ENCODE assay signal across 11 cellular contexts in genomic region chr3:84724877-84725276, GRCh38.
DNase-seq lines count a peak whose midpoint lies in the region; ATAC-seq and TF ChIP-seq lines count a peak whose summit lies in the region.
"Had no signal": no experiment of that assay in that cellular context is flagged by ENCODE, and none has a peak within 500 bp of the region (broad histone marks: within the 10 kb centered on the region; RNA-seq: fewer than 3 reads in every experiment).

No MANE protein-coding gene starts in this region.

- DNase-seq in T1000 (lab: John Stamatoyannopoulos, UW): peak; percentile 74
- DNase-seq in myocyte (ENCODE audit: low read depth): peak; percentile 94
- DNase-seq in GM19240 (ENCODE audit: insufficient read length, low spot score): no peak
- DNase-seq in sigmoid colon: no peak
- DNase-seq in NCI-H774 (lab: John Stamatoyannopoulos, UW): no peak
- no peak for DNase-seq in effector memory CD4-positive, alpha-beta T cell
- DNase-seq: activated T-cell treated with anti-CD3 and anti-CD28 coated beads, Interleukin-2, amount 50 U/mL, for 4 hours; left lung had no signal

- no peaks in the 10 kb centered on the region for H3K36me3 ChIP-seq in sigmoid colon
- H3K36me3 ChIP-seq in effector memory CD4-positive, alpha-beta T cell (ENCODE audit: control insufficient read depth, insufficient read depth, low read length): no peaks in the 10 kb centered on the region
- H3K36me3 ChIP-seq: left lung had no signal

- H3K27ac ChIP-seq in sigmoid colon: no peak overlapping the region
- H3K27ac ChIP-seq in effector memory CD4-positive, alpha-beta T cell (ENCODE audit: insufficient read depth, low read length, poor library complexity, severe bottlenecking): no peak overlapping the region
- H3K27ac ChIP-seq: left lung had no signal

- ATAC-seq in GM18511 (IDR thresholded peaks at IDR 0.05; ENCODE audit: unreplicated experiment): peak; percentile 86
- peak; percentile 85 for ATAC-seq in HG03460 (IDR thresholded peaks at IDR 0.05; ENCODE audit: unreplicated experiment)
- ATAC-seq: activated T-cell treated with anti-CD3 and anti-CD28 coated beads, Interleukin-2, amount 50 U/mL, for 4 hours; GM23338; left lung had no signal

- TF ChIP-seq EP300 in sigmoid colon (IDR thresholded peaks at IDR 0.05): no peak

- WGBS in sigmoid colon, 2 donors: 79 to 86% methylated on average over 4 of the region's 4 CpGs

- H3K4me1 ChIP-seq in sigmoid colon: no peaks in the 10 kb centered on the region
- no peaks in the 10 kb centered on the region for H3K4me1 ChIP-seq in effector memory CD4-positive, alpha-beta T cell (ENCODE audit: control insufficient read depth, insufficient read depth, low read length, poor library complexity, severe bottlenecking)
- H3K4me1 ChIP-seq: left lung had no signal

- TF ChIP-seq POLR2A in sigmoid colon (IDR thresholded peaks at IDR 0.05): no peak

- H3K9me3 ChIP-seq in sigmoid colon: no peaks in the 10 kb centered on the region
- no peaks in the 10 kb centered on the region for H3K9me3 ChIP-seq in effector memory CD4-positive, alpha-beta T cell (ENCODE audit: control insufficient read depth, low read length)
- H3K9me3 ChIP-seq: left lung had no signal

- H3K4me3 ChIP-seq in sigmoid colon: no peak overlapping the region
- no peak overlapping the region for H3K4me3 ChIP-seq in effector memory CD4-positive, alpha-beta T cell (ENCODE audit: insufficient read depth, low read depth, low read length, poor library complexity, severe bottlenecking)
- H3K4me3 ChIP-seq: GM23338, left lung had no signal

- intact Hi-C loops in sigmoid colon (cut with DNase I): no loop called here

- TF ChIP-seq CTCF in sigmoid colon (IDR thresholded peaks at IDR 0.05): no peak

- H3K27me3 ChIP-seq in sigmoid colon: no peaks in the 10 kb centered on the region
- H3K27me3 ChIP-seq in effector memory CD4-positive, alpha-beta T cell (replicated peaks; ENCODE audit: control insufficient read depth, insufficient read depth, low read length, poor library complexity, severe bottlenecking): no peaks in the 10 kb centered on the region
- H3K27me3 ChIP-seq: left lung had no signal

Comparison
In these comparisons a context has a peak if more than half of its experiments do, and no peak if none do; other contexts are left out.
1. DNase-seq: peak in T1000 (single experiment) and myocyte (single experiment); none in GM19240 (single experiment), sigmoid colon (single experiment), NCI-H774 (single experiment) and effector memory CD4-positive, alpha-beta T cell (0 of 3).